In genomic region chr3:197692641-197693040, GRCh38 we compare ENCODE assay signal across 2 cellular contexts.
TF ChIP-seq lines count a peak whose summit lies in the region.

No MANE protein-coding gene starts in this region.

TF ChIP-seq in endothelial cell of umbilical vein, 7 proteins besides CTCF, POLR2A, EP300 and RAD21 (continued from another document):
- TF ChIP-seq EZH2 (IDR thresholded peaks at IDR 0.05; ENCODE audit: borderline replicate concordance, low read depth, low read length, severe bottlenecking): no peak
- TF ChIP-seq MAX (IDR thresholded peaks at IDR 0.05; ENCODE audit: insufficient read depth, insufficient read length): no peak
- no peak for TF ChIP-seq FOS (IDR thresholded peaks at IDR 0.05; ENCODE audit: borderline replicate concordance, insufficient read depth, low read length)
- TF ChIP-seq JUN (IDR thresholded peaks at IDR 0.05; ENCODE audit: borderline replicate concordance, insufficient read depth, insufficient read length, low read depth): no peak
- TF ChIP-seq GATA2 (IDR thresholded peaks at IDR 0.05; ENCODE audit: insufficient read depth, insufficient read length, low read depth, low read length): no peak
- TF ChIP-seq MYC (IDR thresholded peaks at IDR 0.05; ENCODE audit: low read depth, low read length): no peak

TF ChIP-seq in HEK293T, 16 proteins besides CTCF, POLR2A, EP300 and RAD21:
- TF ChIP-seq ZNF384 (IDR thresholded peaks at IDR 0.05) (no peak), ARNT (IDR thresholded peaks at IDR 0.05) (no peak), ELF4 (IDR thresholded peaks at IDR 0.05) (no peak), BHLHE40 (IDR thresholded peaks at IDR 0.05; ENCODE audit: borderline replicate concordance) (no peak), NFRKB (IDR thresholded peaks at IDR 0.05) (no peak), HDGF (IDR thresholded peaks at IDR 0.05; ENCODE audit: borderline replicate concordance) (no peak), SUZ12 (IDR thresholded peaks at IDR 0.05) (no peak), FOXK2 (IDR thresholded peaks at IDR 0.05) (no peak), L3MBTL2 (conservative IDR thresholded peaks at IDR 0.05) (no peak), LEF1 (IDR thresholded peaks at IDR 0.05; ENCODE audit: borderline replicate concordance) (no peak)
